ENCODE assay signal across 8 cellular contexts in the genomic region with DNA sequence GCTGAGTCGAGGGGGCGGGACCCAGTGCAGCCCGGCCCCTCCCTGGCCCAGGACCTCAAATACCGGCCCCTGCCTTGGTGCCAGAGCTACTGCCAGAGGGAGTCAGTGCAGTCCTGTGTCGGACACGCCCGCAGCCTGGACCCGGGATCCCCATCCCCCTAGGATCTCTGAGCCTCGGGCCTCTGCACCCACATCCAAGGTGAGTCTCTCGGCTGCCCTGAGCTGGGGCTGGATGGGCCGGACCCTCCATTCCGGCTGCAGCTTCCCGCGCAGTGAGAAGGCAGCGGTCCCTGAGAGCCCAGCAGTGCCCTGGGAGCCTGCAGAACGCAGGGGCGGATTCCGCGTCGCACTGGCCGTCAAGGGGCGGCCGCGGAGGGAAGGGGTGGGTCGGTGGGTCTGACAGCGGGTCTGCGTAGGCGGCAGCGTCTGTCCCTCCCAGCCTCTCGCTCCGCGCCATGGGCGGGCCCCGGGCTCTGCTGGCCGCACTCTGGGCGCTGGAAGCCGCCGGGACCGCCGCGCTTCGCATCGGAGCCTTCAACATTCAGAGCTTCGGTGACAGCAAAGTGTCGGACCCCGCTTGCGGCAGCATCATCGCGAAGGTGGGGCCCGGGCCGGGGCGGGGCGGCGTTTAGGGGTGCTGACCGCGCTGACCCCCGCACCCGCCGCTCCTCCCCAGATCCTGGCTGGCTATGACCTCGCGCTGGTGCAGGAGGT.
DNase-seq lines count a peak whose midpoint lies in the region; ATAC-seq and TF ChIP-seq lines count a peak whose summit lies in the region.

A gene with protein sequence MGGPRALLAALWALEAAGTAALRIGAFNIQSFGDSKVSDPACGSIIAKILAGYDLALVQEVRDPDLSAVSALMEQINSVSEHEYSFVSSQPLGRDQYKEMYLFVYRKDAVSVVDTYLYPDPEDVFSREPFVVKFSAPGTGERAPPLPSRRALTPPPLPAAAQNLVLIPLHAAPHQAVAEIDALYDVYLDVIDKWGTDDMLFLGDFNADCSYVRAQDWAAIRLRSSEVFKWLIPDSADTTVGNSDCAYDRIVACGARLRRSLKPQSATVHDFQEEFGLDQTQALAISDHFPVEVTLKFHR (plus strand): TSS at position 83 of the 714 bp plus-strand sequence. CDS start 373 bp downstream, at position 456.

- H3K4me3 Mint-ChIP-seq in stimulated activated naive B cell treated with anti-CD40 and anti-IgM and Interleukin-4, amounts not matched to agents 10 μg/mL and 1 μg/mL and 100 μg/mL, for 72 hours = no peak within 1 kb of the TSS

- peak within 1 kb of the TSS; percentile 5 for H3K4me3 ChIP-seq in astrocyte of the spinal cord (ENCODE audit: low read depth, low read length)
- peak within 1 kb of the TSS; percentile 13 for H3K4me3 ChIP-seq in iPS-11a (ENCODE audit: low read depth, low read length)

- H3K27me3 Mint-ChIP-seq in stimulated activated naive B cell treated with anti-CD40 and anti-IgM and Interleukin-4, amounts not matched to agents 10 μg/mL and 1 μg/mL and 100 μg/mL, for 72 hours = no peaks in the 10 kb centered on the region

- in situ Hi-C loops in astrocyte of the spinal cord (cut with HindIII; ENCODE audit: low sequenced_read_pairs) = no loop called here

- no peaks in the 10 kb centered on the region for H3K9me3 Mint-ChIP-seq in stimulated activated naive B cell treated with anti-CD40 and anti-IgM and Interleukin-4, amounts not matched to agents 10 μg/mL and 1 μg/mL and 100 μg/mL, for 72 hours

- peak; percentile 15 to 38 for ATAC-seq in stimulated activated naive B cell treated with anti-CD40 and anti-IgM and Interleukin-4, amounts not matched to agents 10 μg/mL and 1 μg/mL and 100 μg/mL, for 72 hours (replicated peaks)

- peaks cover 0 to 10% of the 10 kb centered on the region in 2 donors for H3K4me1 Mint-ChIP-seq in stimulated activated naive B cell treated with anti-CD40 and anti-IgM and Interleukin-4, amounts not matched to agents 10 μg/mL and 1 μg/mL and 100 μg/mL, for 72 hours

- no peak within 1 kb of the TSS for H3K27ac Mint-ChIP-seq in stimulated activated naive B cell treated with anti-CD40 and anti-IgM and Interleukin-4, amounts not matched to agents 10 μg/mL and 1 μg/mL and 100 μg/mL, for 72 hours

- DNase-seq in NCI-H82 (lab: John Stamatoyannopoulos, UW) (peak; percentile 64), NCI-H82 treated with DMSO at 0.1 percent for 48 hours (lab: John Stamatoyannopoulos, UW; ENCODE audit: unreplicated experiment) (no peak), astrocyte of the spinal cord (ENCODE audit: low read depth, low spot score) (no peak), GF-D8 (lab: John Stamatoyannopoulos, UW) (no peak), NCI-H510A treated with DMSO at 0.1 percent for 48 hours (lab: John Stamatoyannopoulos, UW) (no peak)
- no peak for DNase-seq in stimulated activated naive B cell treated with anti-CD40 and anti-IgM and Interleukin-4, amounts not matched to agents 10 μg/mL and 1 μg/mL and 100 μg/mL, for 72 hours
- no peak for DNase-seq in activated CD4-positive, alpha-beta T cell treated with anti-CD3 and anti-CD28 coated beads for 4 hours

- peaks cover 25 to 31% of the 10 kb centered on the region in 2 donors for H3K36me3 Mint-ChIP-seq in stimulated activated naive B cell treated with anti-CD40 and anti-IgM and Interleukin-4, amounts not matched to agents 10 μg/mL and 1 μg/mL and 100 μg/mL, for 72 hours

- no peak for TF ChIP-seq CTCF in astrocyte of the spinal cord (IDR thresholded peaks at IDR 0.05; ENCODE audit: low read depth, low read length)
